8 cellular contexts compared by ENCODE assay signal in genomic region chr6:122726649-122727048, GRCh38. TPM values are rescaled to one million over a fixed set of nuclear protein-coding genes. Genes with fewer than 3 reads are reported as not detected.
DNase-seq lines count a peak whose midpoint lies in the region; ATAC-seq, FAIRE-seq and TF ChIP-seq lines count a peak whose summit lies in the region.

No MANE protein-coding gene starts in this region.

- no peak overlapping the region for H3K4me3 ChIP-seq in Caco-2 (ENCODE audit: low read depth, low read length)
- no peak overlapping the region for H3K4me3 ChIP-seq in HEK293 (ENCODE audit: low read depth, low read length)
- no peak overlapping the region for H3K4me3 ChIP-seq in kidney (ENCODE audit: low read length in 2 of 2)

- no peaks in the 10 kb centered on the region for H3K4me1 ChIP-seq in Caco-2
- H3K4me1 ChIP-seq in HEK293 (ENCODE audit: control insufficient read depth, insufficient read depth, low read length) = no peaks in the 10 kb centered on the region
- H3K4me1 ChIP-seq in kidney (ENCODE audit: control insufficient read depth in 1 of 2, insufficient read depth in 1 of 2, low read depth in 1 of 2, low read length in 2 of 2) = no peaks in the 10 kb centered on the region

- no peak for ATAC-seq in GM21390 (IDR thresholded peaks at IDR 0.05; ENCODE audit: unreplicated experiment)

- H3K4me3 Mint-ChIP-seq in Caco-2 (ENCODE audit: unreplicated experiment) = no peak overlapping the region
- no peak overlapping the region for H3K4me3 Mint-ChIP-seq in activated naive CD4-positive, alpha-beta T cell treated with anti-CD3 and anti-CD28 coated beads, Interleukin-2, amount 10 ng/mL, durations not matched to agents 7 days and 5 days

- no peaks in the 10 kb centered on the region for H3K4me1 Mint-ChIP-seq in Caco-2 (ENCODE audit: low read depth, unreplicated experiment)
- H3K4me1 Mint-ChIP-seq in activated naive CD4-positive, alpha-beta T cell treated with anti-CD3 and anti-CD28 coated beads, Interleukin-2, amount 10 ng/mL, durations not matched to agents 7 days and 5 days = no peaks in the 10 kb centered on the region

- POLR2A ChIA-PET in Caco-2 (lab: Charles Lee) (no interaction called here), HEK293 (lab: Yijun Ruan, JAX) (no interaction called here)

- no peak overlapping the region for H3K27ac Mint-ChIP-seq in Caco-2 (ENCODE audit: unreplicated experiment)
- no peak overlapping the region for H3K27ac Mint-ChIP-seq in activated naive CD4-positive, alpha-beta T cell treated with anti-CD3 and anti-CD28 coated beads, Interleukin-2, amount 10 ng/mL, durations not matched to agents 7 days and 5 days

- no TSS peak for BruUV-seq in Caco-2 (replicated peaks; lab: Mats Ljungman, UMichigan)

- TF ChIP-seq CTCF in Caco-2 (IDR thresholded peaks at IDR 0.05; ENCODE audit: insufficient read depth in 1 of 2, low read depth in 1 of 2, low read length in 1 of 2, severe bottlenecking in 1 of 2, unreplicated experiment in 1 of 2) (peak; percentile 49 to 59), HEK293 (tag by site-specific recombination; IDR thresholded peaks at IDR 0.05) (no peak), kidney (IDR thresholded peaks at IDR 0.05; ENCODE audit: borderline replicate concordance, extremely low read depth, insufficient read depth) (peak; percentile 26)

- CTCF ChIA-PET in Caco-2 (lab: Charles Lee) = interaction anchor here (1.7 kb wide), 1 partner anchor 117 kb away, joined by 7 read pairs; the partner anchor contains the start of gene PKIB
- CTCF ChIA-PET in HEK293 (lab: Yijun Ruan, JAX) = interaction anchor here (0.5 to 10.7 kb wide), 32 partner anchors 9 to 710 kb away, joined by 3 to 196 read pairs (median 4); partner anchors contain the start of gene PKIB
- CTCF ChIA-PET in activated naive CD4-positive, alpha-beta T cell treated with anti-CD3 and anti-CD28 coated beads, Interleukin-2, amount 10 ng/mL, durations not matched to agents 7 days and 5 days (lab: Charles Lee) = interaction anchor here (1.3 to 1.5 kb wide), 2 partner anchors 9 to 13 kb away, joined by 3 to 5 read pairs; no protein-coding TSS in a partner anchor

- no peaks in the 10 kb centered on the region for H3K27me3 Mint-ChIP-seq in Caco-2 (ENCODE audit: insufficient read depth, unreplicated experiment)
- peaks cover 4% of the 10 kb centered on the region for H3K27me3 Mint-ChIP-seq in activated naive CD4-positive, alpha-beta T cell treated with anti-CD3 and anti-CD28 coated beads, Interleukin-2, amount 10 ng/mL, durations not matched to agents 7 days and 5 days

- H3K36me3 ChIP-seq in Caco-2 (ENCODE audit: control insufficient read depth, insufficient read depth, low read length) (no peaks in the 10 kb centered on the region), HEK293 (ENCODE audit: control insufficient read depth in 2 of 2, insufficient read depth in 1 of 2, low read length in 2 of 2) (no peaks in the 10 kb centered on the region), kidney (ENCODE audit: control insufficient read depth in 1 of 2, insufficient read depth in 2 of 2, low read length in 2 of 2) (no peaks in the 10 kb centered on the region)

- no peaks in the 10 kb centered on the region for H3K27me3 ChIP-seq in Caco-2 (replicated peaks; ENCODE audit: control insufficient read depth, insufficient read depth, low read length)

- H3K9ac ChIP-seq in kidney (ENCODE audit: low read length in 2 of 2) = no peak overlapping the region

- DNase-seq in Caco-2 = peak in 1 of 2 experiments; percentile 42
- DNase-seq in SK-N-DZ (ENCODE audit: low spot score) = peak; percentile 41
- no peak for DNase-seq in kidney
- DNase-seq in activated naive CD4-positive, alpha-beta T cell treated with anti-CD3 and anti-CD28 coated beads, Interleukin-2, amount 10 ng/mL, durations not matched to agents 7 days and 5 days = no peak
- no peak for DNase-seq in activated CD4-positive, alpha-beta T cell treated with anti-CD3 and anti-CD28 coated beads for 4 hours
- no peak for DNase-seq in C1 segment of cervical spinal cord (lab: John Stamatoyannopoulos, UW)

- no peaks in the 10 kb centered on the region for H3K9me3 Mint-ChIP-seq in Caco-2 (ENCODE audit: unreplicated experiment)
- H3K9me3 Mint-ChIP-seq in activated naive CD4-positive, alpha-beta T cell treated with anti-CD3 and anti-CD28 coated beads, Interleukin-2, amount 10 ng/mL, durations not matched to agents 7 days and 5 days = no peaks in the 10 kb centered on the region

- H3K9me3 ChIP-seq in Caco-2 (no peaks in the 10 kb centered on the region), HEK293 (ENCODE audit: control insufficient read depth, insufficient read depth, low read depth, low read length) (no peaks in the 10 kb centered on the region), kidney (ENCODE audit: control insufficient read depth in 1 of 2, low read length in 2 of 2) (no peaks in the 10 kb centered on the region)

- intact Hi-C loops in Caco-2 (cut with micrococcal nuclease; ENCODE audit: unreplicated experiment) (loop anchor here (1.0 to 2.0 kb wide), 3 partner anchors 116 to 256 kb away; partner anchors contain the start of genes PKIB and SERINC1), kidney (cut with DNase I) (no loop called here)

- H3K27ac ChIP-seq in HEK293 (ENCODE audit: extremely low read depth, low read depth, low read length) (no peak overlapping the region), kidney (ENCODE audit: low read depth in 2 of 2, low read length in 2 of 2) (no peak overlapping the region)

- H3K36me3 Mint-ChIP-seq in Caco-2 (ENCODE audit: insufficient read depth, unreplicated experiment) = no peaks in the 10 kb centered on the region
- no peaks in the 10 kb centered on the region for H3K36me3 Mint-ChIP-seq in activated naive CD4-positive, alpha-beta T cell treated with anti-CD3 and anti-CD28 coated beads, Interleukin-2, amount 10 ng/mL, durations not matched to agents 7 days and 5 days

- no peak for FAIRE-seq in kidney (lab: Jason Lieb, UNC)

TF ChIP-seq in HEK293, 187 proteins besides CTCF, POLR2A, EP300 and RAD21:
- TF ChIP-seq ZNF791 (tag by site-specific recombination; IDR thresholded peaks at IDR 0.05) (no peak), ZNF654 (tag by site-specific recombination; IDR thresholded peaks at IDR 0.05; ENCODE audit: low read depth) (peak; percentile 27)
TF ChIP-seq in HEK293: peak in this region for 1.

RNA-seq across cellular contexts. Expression of gene FABP7, which starts 52.9 kb away (rescaled TPM):
- 0.63 TPM in 1 of 2 replicates, not detected in the other for total RNA-seq in Caco-2 (2022)
- not detected in 2 replicates for polyA plus RNA-seq in SK-N-DZ (2014; cell fraction: cytosol; rRNA removed)
- polyA plus RNA-seq in SK-N-DZ (2014; cell fraction: nucleus; rRNA removed) = 0.47 TPM in 1 of 2 replicates, not detected in the other
- total RNA-seq in kidney = not detected
- not detected for polyA plus RNA-seq in kidney (ENCODE audit: insufficient read depth, low read depth, low replicate concordance)
